8 cellular contexts compared by ENCODE assay signal in the genomic region with DNA sequence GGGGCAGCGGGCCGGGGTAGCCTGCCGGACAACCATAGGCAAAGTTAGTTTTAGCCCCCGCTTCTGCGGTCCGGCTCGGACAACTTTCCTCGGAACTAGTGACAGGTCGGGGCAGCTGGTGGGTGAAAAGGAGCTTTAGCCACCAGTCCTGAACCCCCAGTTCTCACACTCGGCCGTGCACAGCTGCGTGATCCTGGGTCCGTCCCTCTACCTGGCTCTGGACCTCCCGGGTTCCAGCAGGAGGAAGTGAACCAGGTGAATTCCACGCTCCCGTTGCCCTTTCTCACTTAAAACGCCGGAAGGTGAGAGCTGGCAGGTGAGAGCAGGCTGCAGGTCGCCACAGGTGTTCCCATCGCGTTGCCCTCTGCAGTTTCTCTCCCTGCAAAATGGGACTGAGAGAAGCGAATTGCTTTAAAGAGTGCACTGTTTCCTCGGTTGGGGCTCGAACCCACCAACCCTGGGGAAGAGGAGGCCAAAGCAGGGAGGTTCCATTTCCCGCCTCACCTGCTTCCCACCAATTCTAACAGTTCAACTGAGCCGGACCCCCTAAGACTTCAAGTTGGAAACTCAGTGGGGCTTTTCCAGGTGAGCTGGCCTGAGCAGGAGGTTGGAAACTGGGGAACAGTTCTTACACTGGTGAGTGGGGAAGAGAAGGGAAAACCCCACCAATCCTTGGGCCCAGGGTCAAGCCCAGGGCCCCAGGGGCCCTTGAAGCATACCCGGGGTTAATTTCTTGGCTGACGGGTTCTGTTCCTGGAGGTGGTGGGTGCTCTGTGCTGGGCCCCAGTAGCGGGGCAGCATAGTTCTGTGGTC. TPM values are rescaled to one million over a fixed set of nuclear protein-coding genes. Genes with fewer than 3 reads are reported as not detected.
DNase-seq lines count a peak whose midpoint lies in the region; ATAC-seq and TF ChIP-seq lines count a peak whose summit lies in the region.

No MANE protein-coding gene starts in this region.

- no peaks in the 10 kb centered on the region for H3K27me3 Mint-ChIP-seq in CD8-positive, alpha-beta T cell (ENCODE audit: low read depth)
- H3K27me3 Mint-ChIP-seq in naive thymus-derived CD8-positive, alpha-beta T cell = no peaks in the 10 kb centered on the region

- no peak for TF ChIP-seq CTCF in CD8-positive, alpha-beta T cell (IDR thresholded peaks at IDR 0.05)

- H3K36me3 Mint-ChIP-seq in CD8-positive, alpha-beta T cell = peaks cover under 1% of the 10 kb centered on the region
- no peaks in the 10 kb centered on the region for H3K36me3 Mint-ChIP-seq in naive thymus-derived CD8-positive, alpha-beta T cell

- CTCF ChIA-PET in CD8-positive, alpha-beta T cell (lab: Charles Lee) = interaction anchor here (0.8 to 17.8 kb wide), 6 partner anchors 7 to 160 kb away, joined by 3 to 625 read pairs (median 4); partner anchors contain the start of gene TSPAN18

- peak overlapping the region; percentile 67 for H3K9ac ChIP-seq in Karpas-422 (ENCODE audit: low read length)

- peak overlapping the region; percentile 33 for H3K27ac ChIP-seq in CD8-positive, alpha-beta T cell (ENCODE audit: low read depth, low read length)
- H3K27ac ChIP-seq in Karpas-422 (ENCODE audit: low read length) = peak overlapping the region; percentile 11; the same call in 1 of the 2 replicates
- peak overlapping the region; percentile 39 for H3K27ac ChIP-seq in caudate nucleus (ENCODE audit: low read depth, low read length)

- H3K27me3 ChIP-seq in CD8-positive, alpha-beta T cell (ENCODE audit: insufficient read depth, low read length) = no peaks in the 10 kb centered on the region
- H3K27me3 ChIP-seq in Karpas-422 (ENCODE audit: low read length) = no peaks in the 10 kb centered on the region

- H3K9me3 Mint-ChIP-seq in CD8-positive, alpha-beta T cell = no peaks in the 10 kb centered on the region
- H3K9me3 Mint-ChIP-seq in naive thymus-derived CD8-positive, alpha-beta T cell = no peaks in the 10 kb centered on the region

- H4K20me1 ChIP-seq in Karpas-422 (ENCODE audit: insufficient read depth, low read depth, low read length) = 0 out of 2 replicates have a peak, but pooled peaks cover 6% of the 10 kb centered on the region

- no peaks in the 10 kb centered on the region for H3K36me3 ChIP-seq in CD8-positive, alpha-beta T cell (ENCODE audit: insufficient read depth, low read length)
- no peaks in the 10 kb centered on the region for H3K36me3 ChIP-seq in Karpas-422 (ENCODE audit: insufficient read depth, low read length)

- peak overlapping the region; percentile 71 for H3K27ac Mint-ChIP-seq in CD8-positive, alpha-beta T cell
- peak overlapping the region in 9 of 10 donors; percentile 37 to 90 (median 60) for H3K27ac Mint-ChIP-seq in naive thymus-derived CD8-positive, alpha-beta T cell

- no peaks in the 10 kb centered on the region for H3K9me3 ChIP-seq in CD8-positive, alpha-beta T cell (ENCODE audit: low read length)
- H3K9me3 ChIP-seq in Karpas-422 (ENCODE audit: low read length) = no peaks in the 10 kb centered on the region

- peaks cover 47% of the 10 kb centered on the region for H3K4me1 ChIP-seq in CD8-positive, alpha-beta T cell (ENCODE audit: insufficient read depth, low read length)
- peaks cover 47% of the 10 kb centered on the region for H3K4me1 ChIP-seq in Karpas-422 (ENCODE audit: low read length)

- intact Hi-C loops in CD8-positive, alpha-beta T cell (cut with DNase I, micrococcal nuclease) = loop anchor here (1.0 to 10.0 kb wide), 13 partner anchors 31 to 1239 kb away; partner anchors contain the start of genes HSD17B12 (in 1 of the 2), PRDM11 (in 1 of the 2), SLC35C1 (in 1 of the 2) and TSPAN18 (in 1 of the 2)

- no peak for DNase-seq in CD8-positive, alpha-beta T cell
- DNase-seq in Karpas-422 (no peak), caudate nucleus (lab: John Stamatoyannopoulos, UW) (no peak), NCI-H82 treated with DMSO at 0.1 percent for 48 hours (lab: John Stamatoyannopoulos, UW; ENCODE audit: unreplicated experiment) (no peak), T1000 (lab: John Stamatoyannopoulos, UW) (no peak)
- DNase-seq in naive thymus-derived CD8-positive, alpha-beta T cell = no peak
- no peak for DNase-seq in stimulated activated CD4-positive, alpha-beta T cell treated with anti-CD3 and anti-CD28 coated beads, Interleukin-4, amount 100 ng/mL, for 4 hours

- H3K4me3 Mint-ChIP-seq in CD8-positive, alpha-beta T cell = peak overlapping the region; percentile 82
- H3K4me3 Mint-ChIP-seq in naive thymus-derived CD8-positive, alpha-beta T cell = peak overlapping the region; percentile 78 to 91 (median 87)

- H2AFZ ChIP-seq in Karpas-422 (ENCODE audit: low read length) = no peak overlapping the region; the same call in 1 of the 2 replicates

- H3K4me1 Mint-ChIP-seq in CD8-positive, alpha-beta T cell (ENCODE audit: low read depth) = peaks cover 58% of the 10 kb centered on the region
- H3K4me1 Mint-ChIP-seq in naive thymus-derived CD8-positive, alpha-beta T cell = peaks cover 25 to 68% (median 57%) of the 10 kb centered on the region in 4 donors

- peaks cover 6% of the 10 kb centered on the region; the same call in 1 of the 2 replicates for H3K79me2 ChIP-seq in Karpas-422 (ENCODE audit: low read length)

- POLR2A ChIA-PET in CD8-positive, alpha-beta T cell (lab: Charles Lee) = interaction anchor here (1.2 to 5.7 kb wide), 5 partner anchors 8 to 51 kb away, joined by 5 to 41 read pairs (median 6); no protein-coding TSS in a partner anchor
- POLR2A ChIA-PET in naive thymus-derived CD8-positive, alpha-beta T cell (lab: Charles Lee) = interaction anchor here (0.9 to 4.9 kb wide), 8 partner anchors 8 to 51 kb away, joined by 3 to 68 read pairs (median 6); no protein-coding TSS in a partner anchor

- no peak for ATAC-seq in CD8-positive, alpha-beta T cell
- ATAC-seq in naive thymus-derived CD8-positive, alpha-beta T cell = no peak
- no peak for ATAC-seq in HG03378 (IDR thresholded peaks at IDR 0.05; ENCODE audit: unreplicated experiment)

- peak overlapping the region; percentile 89 for H3K4me3 ChIP-seq in CD8-positive, alpha-beta T cell (ENCODE audit: low read depth, low read length)
- peak overlapping the region; percentile 65 for H3K4me3 ChIP-seq in Karpas-422 (ENCODE audit: low read length)

- H3K4me2 ChIP-seq in Karpas-422 (ENCODE audit: low read depth, low read length, poor library complexity, severe bottlenecking) = peak overlapping the region; percentile 66

- H3K9me2 ChIP-seq in Karpas-422 (replicated peaks; ENCODE audit: insufficient read depth, low read length) = no peaks in the 10 kb centered on the region

RNA-seq across cellular contexts. Expression of gene CD82, which starts 0.5 kb away (rescaled TPM):
- 10 to 100 TPM; 28.1 to 32.4 TPM for total RNA-seq in CD8-positive, alpha-beta T cell
- 22.2 and 39.5 TPM in 2 replicates for total RNA-seq in Karpas-422 (2014; rRNA removed; shearing (Covaris generic); ENCODE audit: low replicate concordance)
- total RNA-seq in naive thymus-derived CD8-positive, alpha-beta T cell = 10 to 100 TPM; 24.1 to 28.7 TPM
- polyA plus RNA-seq in naive thymus-derived CD8-positive, alpha-beta T cell = 10 to 100 TPM; 21.1 to 29.9 (median 21.1) TPM
